Comparison of ENCODE assay signal across 12 cellular contexts in the genomic region with DNA sequence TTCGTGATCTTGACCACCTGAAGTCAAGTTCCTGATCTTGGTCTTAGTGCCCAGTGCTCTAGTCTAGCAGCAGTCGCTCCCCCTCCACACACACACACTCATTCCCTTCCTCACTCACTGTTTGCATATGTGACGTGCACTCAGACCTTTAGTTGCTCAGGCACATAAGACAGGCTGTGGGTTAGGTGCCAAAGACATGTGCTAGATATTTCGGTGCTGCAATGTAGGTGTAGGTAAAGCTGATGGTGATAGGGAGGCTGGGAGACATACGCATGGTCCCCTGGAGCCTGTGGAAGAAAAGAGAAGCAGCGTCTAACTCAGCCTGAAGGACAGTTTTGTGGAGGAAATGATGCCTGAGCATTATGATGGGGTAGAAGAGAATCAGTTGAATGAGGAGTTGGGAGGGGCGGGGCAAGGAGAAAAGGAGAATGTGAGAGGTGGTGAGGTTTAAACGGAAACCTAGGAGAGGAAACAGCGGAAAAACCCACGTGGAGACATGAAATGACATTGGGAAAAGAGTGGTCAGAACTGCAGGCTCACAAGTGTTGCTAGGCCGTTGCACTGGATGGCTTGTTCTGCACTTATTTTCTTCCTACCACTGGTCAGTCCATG. TPM values are rescaled to one million over a fixed set of nuclear protein-coding genes. Genes with fewer than 3 reads are reported as not detected.
DNase-seq lines count a peak whose midpoint lies in the region; ATAC-seq and TF ChIP-seq lines count a peak whose summit lies in the region.
"Had no signal": no experiment of that assay in that cellular context is flagged by ENCODE, and none has a peak within 500 bp of the region (broad histone marks: within the 10 kb centered on the region; RNA-seq: fewer than 3 reads in every experiment).

No MANE protein-coding gene starts in this region.

- peak overlapping the region; percentile 73 for H3K4me3 Mint-ChIP-seq in T-helper 1 cell treated with Interleukin-12 subunit alpha and Interleukin-12 subunit beta and Interleukin-4 antibody, amounts not matched to agents 30 μg/mL and 1 μg/mL, for 36 hours
- H3K4me3 Mint-ChIP-seq in central memory CD8-positive, alpha-beta T cell: peak overlapping the region; percentile 61

- H3K9me3 Mint-ChIP-seq in T-helper 1 cell treated with Interleukin-12 subunit alpha and Interleukin-12 subunit beta and Interleukin-4 antibody, amounts not matched to agents 30 μg/mL and 1 μg/mL, for 36 hours: no peaks in the 10 kb centered on the region
- H3K9me3 Mint-ChIP-seq in central memory CD8-positive, alpha-beta T cell: no peaks in the 10 kb centered on the region

- peaks cover 38% of the 10 kb centered on the region for H3K36me3 Mint-ChIP-seq in T-helper 1 cell treated with Interleukin-12 subunit alpha and Interleukin-12 subunit beta and Interleukin-4 antibody, amounts not matched to agents 30 μg/mL and 1 μg/mL, for 36 hours (ENCODE audit: low read depth)
- H3K36me3 Mint-ChIP-seq in central memory CD8-positive, alpha-beta T cell (ENCODE audit: insufficient read depth): peaks cover 36% of the 10 kb centered on the region

- no peak for TF ChIP-seq CTCF in omental fat pad (IDR thresholded peaks at IDR 0.05)

- no peaks in the 10 kb centered on the region for H3K27me3 Mint-ChIP-seq in T-helper 1 cell treated with Interleukin-12 subunit alpha and Interleukin-12 subunit beta and Interleukin-4 antibody, amounts not matched to agents 30 μg/mL and 1 μg/mL, for 36 hours (ENCODE audit: low read depth)
- H3K27me3 Mint-ChIP-seq in central memory CD8-positive, alpha-beta T cell: no peaks in the 10 kb centered on the region

- ATAC-seq in central memory CD8-positive, alpha-beta T cell (replicated peaks; ENCODE audit: extremely low read depth, poor library complexity, severe bottlenecking): peak; percentile 11
- no peak for ATAC-seq in omental fat pad (ENCODE audit: low FRiP score)
- no peak for ATAC-seq in HG02981 (IDR thresholded peaks at IDR 0.05; ENCODE audit: unreplicated experiment)

- DNase-seq in stimulated activated CD4-positive, alpha-beta T cell treated with anti-CD3 and anti-CD28 coated beads, Interleukin-4, amount 100 ng/mL, for 24 hours: peak; percentile 45
- no peak for DNase-seq in stimulated activated CD4-positive, alpha-beta T cell treated with anti-CD3 and anti-CD28 coated beads, Interleukin-4, amount 100 ng/mL, for 1 hour
- DNase-seq in central memory CD8-positive, alpha-beta T cell (ENCODE audit: low spot score in 2 of 2): no peak
- DNase-seq in AG08396 (ENCODE audit: low spot score) (no peak), omental fat pad (ENCODE audit: low spot score) (no peak), T-helper 9 cell (no peak)
- DNase-seq: BE2C; NCI-H1105 treated with DMSO at 0.1 percent for 48 hours; Peyer's patch; stimulated activated CD4-positive, alpha-beta T cell treated with anti-CD3 and anti-CD28 coated beads, Interleukin-2, amount 100 ng/mL, for 48 hours had no signal

- peaks cover 69% of the 10 kb centered on the region for H3K4me1 Mint-ChIP-seq in T-helper 1 cell treated with Interleukin-12 subunit alpha and Interleukin-12 subunit beta and Interleukin-4 antibody, amounts not matched to agents 30 μg/mL and 1 μg/mL, for 36 hours (ENCODE audit: low read depth)
- H3K4me1 Mint-ChIP-seq in central memory CD8-positive, alpha-beta T cell: peaks cover 77% of the 10 kb centered on the region

- H3K27ac Mint-ChIP-seq in T-helper 1 cell treated with Interleukin-12 subunit alpha and Interleukin-12 subunit beta and Interleukin-4 antibody, amounts not matched to agents 30 μg/mL and 1 μg/mL, for 36 hours: peak overlapping the region; percentile 77
- H3K27ac Mint-ChIP-seq in central memory CD8-positive, alpha-beta T cell (ENCODE audit: low read depth): peak overlapping the region; percentile 16

RNA-seq across cellular contexts. Expression of a gene that starts 3.9 kb away (rescaled TPM):
- 10 to 100 TPM; 24.7 to 39.1 (median 34.2) TPM for total RNA-seq in omental fat pad
